In genomic region chr19:42791142-42791541, GRCh38 we compare ENCODE assay signal across 1 cellular context.
TF ChIP-seq lines count a peak whose summit lies in the region.

No MANE protein-coding gene starts in this region.

TF ChIP-seq in K562, 482 proteins besides CTCF, POLR2A, EP300 and RAD21:
- TF ChIP-seq BCOR (IDR thresholded peaks at IDR 0.05) (peak; percentile 58; the same call in 1 of the 2 replicates), RBM25 (IDR thresholded peaks at IDR 0.05; ENCODE audit: low read depth, low read length, severe bottlenecking) (peak; percentile 70), DACH1 (IDR thresholded peaks at IDR 0.05; ENCODE audit: partially characterized antibody) (peak; percentile 63)
